ENCODE assay signal across 19 cellular contexts in the genomic region with DNA sequence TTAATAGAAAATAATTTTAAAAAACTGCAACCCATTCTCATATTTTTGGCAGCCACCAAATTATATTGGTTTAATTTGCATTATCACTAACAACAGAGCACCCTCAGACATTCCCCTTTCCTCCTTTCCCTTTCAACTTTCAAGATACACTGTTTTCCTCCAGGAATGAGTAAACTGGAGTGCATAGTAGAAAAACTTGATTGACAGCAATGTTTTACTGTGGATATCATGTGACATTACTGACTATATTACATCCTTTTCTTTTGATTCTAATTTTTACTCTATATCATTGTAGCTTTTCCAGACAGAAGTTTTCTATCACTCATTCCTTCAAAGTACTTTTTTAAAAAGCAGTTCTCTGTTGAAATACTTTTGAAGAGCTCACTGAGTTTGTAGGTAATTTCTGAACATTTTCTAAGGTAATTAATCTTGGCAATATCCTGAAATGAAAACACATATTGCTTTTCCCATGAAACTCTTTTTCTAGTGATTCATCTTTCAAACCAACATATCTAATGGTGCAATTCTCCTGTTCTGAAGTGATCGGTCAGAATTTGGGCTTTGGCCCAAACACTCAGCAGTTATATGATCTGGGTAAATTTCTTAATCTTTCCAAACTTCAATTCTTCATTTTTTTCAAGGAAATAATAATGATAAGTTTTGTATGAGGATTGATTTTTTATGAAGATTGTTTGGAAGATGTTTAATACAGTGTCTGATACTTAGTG.
"Had no signal": no experiment of that assay in that cellular context is flagged by ENCODE, and none has a peak within 500 bp of the region (broad histone marks: within the 10 kb centered on the region; RNA-seq: fewer than 3 reads in every experiment).

No MANE protein-coding gene starts in this region.

- H3K36me3 Mint-ChIP-seq: memory B cell had no signal

- H3K4me3 ChIP-seq: body of pancreas, dorsolateral prefrontal cortex, gastroesophageal sphincter, left ventricle myocardium inferior, psoas muscle, sigmoid colon had no signal

- H3K27ac ChIP-seq: body of pancreas, dorsolateral prefrontal cortex, gastroesophageal sphincter, left ventricle myocardium inferior, psoas muscle, sigmoid colon, testis had no signal

- H3K9me3 Mint-ChIP-seq: activated T-helper 1 cell treated with anti-CD3 and anti-CD28 coated beads, Interleukin-12 subunit alpha, Interleukin-12 subunit beta, Interleukin-2, Interleukin-4 antibody, amounts not matched to agents 30 ng/mL and 10 ng/mL and 1 ng/mL, durations not matched to agents 14 hours and 24 hours and 36 hours; memory B cell; nephron; stimulated activated naive CD8-positive, alpha-beta T cell treated with anti-CD3 and anti-CD28 coated beads, Interleukin-15, Interleukin-2, amounts not matched to agents 100 ng/mL and 50 ng/mL, for 24 hours had no signal

- H3K27me3 Mint-ChIP-seq: activated naive CD8-positive, alpha-beta T cell treated with anti-CD3 and anti-CD28 coated beads, Interleukin-2, amount 50 U/mL, for 24 hours; memory B cell; stimulated activated naive CD8-positive, alpha-beta T cell treated with anti-CD3 and anti-CD28 coated beads, Interleukin-15, Interleukin-2, amounts not matched to agents 100 ng/mL and 50 ng/mL, for 24 hours had no signal

- ATAC-seq: activated naive CD8-positive, alpha-beta T cell treated with anti-CD3 and anti-CD28 coated beads, Interleukin-2, amount 50 U/mL, for 24 hours; body of pancreas; esophagus mucosa; gastroesophageal sphincter; psoas muscle had no signal

- H3K4me1 ChIP-seq: body of pancreas, gastroesophageal sphincter, left ventricle myocardium inferior, psoas muscle, sigmoid colon, testis had no signal

- H3K4me3 Mint-ChIP-seq: activated naive CD8-positive, alpha-beta T cell treated with anti-CD3 and anti-CD28 coated beads, Interleukin-2, amount 50 U/mL, for 24 hours; activated T-helper 1 cell treated with anti-CD3 and anti-CD28 coated beads, Interleukin-12 subunit alpha, Interleukin-12 subunit beta, Interleukin-2, Interleukin-4 antibody, amounts not matched to agents 30 ng/mL and 10 ng/mL and 1 ng/mL, durations not matched to agents 14 hours and 24 hours and 36 hours; memory B cell; nephron; stimulated activated naive CD8-positive, alpha-beta T cell treated with anti-CD3 and anti-CD28 coated beads, Interleukin-15, Interleukin-2, amounts not matched to agents 100 ng/mL and 50 ng/mL, for 24 hours had no signal

- DNase-seq: activated CD4-positive, alpha-beta T cell treated with anti-CD3 and anti-CD28 coated beads for 4 hours; activated naive CD4-positive, alpha-beta T cell treated with Interleukin-2 at 50 U/mL for 16 hours; activated naive CD8-positive, alpha-beta T cell treated with anti-CD3 and anti-CD28 coated beads, Interleukin-2, amount 50 U/mL, for 24 hours; body of pancreas; dorsolateral prefrontal cortex; kidney; left ventricle myocardium inferior; occipital lobe; psoas muscle; sigmoid colon; stimulated activated CD4-positive, alpha-beta T cell treated with anti-CD3 and anti-CD28 coated beads, Interleukin-4, amount 100 ng/mL, for 1 hour; stimulated activated CD8-positive, alpha-beta memory T cell treated with anti-CD3 and anti-CD28 coated beads, Interleukin-4, amount 100 ng/mL, for 48 hours; testis had no signal

- H3K9me3 ChIP-seq: body of pancreas, gastroesophageal sphincter, left ventricle myocardium inferior, psoas muscle, sigmoid colon, testis had no signal

- H3K27ac Mint-ChIP-seq: activated naive CD8-positive, alpha-beta T cell treated with anti-CD3 and anti-CD28 coated beads, Interleukin-2, amount 50 U/mL, for 24 hours; activated T-helper 1 cell treated with anti-CD3 and anti-CD28 coated beads, Interleukin-12 subunit alpha, Interleukin-12 subunit beta, Interleukin-2, Interleukin-4 antibody, amounts not matched to agents 30 ng/mL and 10 ng/mL and 1 ng/mL, durations not matched to agents 14 hours and 24 hours and 36 hours; memory B cell; nephron; stimulated activated naive CD8-positive, alpha-beta T cell treated with anti-CD3 and anti-CD28 coated beads, Interleukin-15, Interleukin-2, amounts not matched to agents 100 ng/mL and 50 ng/mL, for 24 hours had no signal

- H3K4me1 Mint-ChIP-seq: activated naive CD8-positive, alpha-beta T cell treated with anti-CD3 and anti-CD28 coated beads, Interleukin-2, amount 50 U/mL, for 24 hours; memory B cell; nephron had no signal

- H3K27me3 ChIP-seq: body of pancreas, dorsolateral prefrontal cortex, gastroesophageal sphincter, sigmoid colon, testis had no signal

- H3K36me3 ChIP-seq: gastroesophageal sphincter, left ventricle myocardium inferior, sigmoid colon had no signal
